In genomic region chr5:130708744-130709143, GRCh38 we compare ENCODE assay signal across 18 cellular contexts.
"Had no signal": no experiment of that assay in that cellular context is flagged by ENCODE, and none has a peak within 500 bp of the region (broad histone marks: within the 10 kb centered on the region; RNA-seq: fewer than 3 reads in every experiment).

No MANE protein-coding gene starts in this region.

- ATAC-seq: activated CD8-positive, alpha-beta memory T cell treated with anti-CD3 and anti-CD28 coated beads, Interleukin-2, amount 10 ng/mL, durations not matched to agents 7 days and 5 days; heart right ventricle; left ventricle myocardium superior; natural killer cell; stimulated activated memory B cell treated with anti-CD40 and anti-IgM and Interleukin-4, amounts not matched to agents 10 μg/mL and 1 μg/mL and 100 μg/mL, for 72 hours; upper lobe of right lung had no signal

- DNase-seq: activated B cell treated with CpG ODN at 0.5 μM for 24 hours; activated CD4-positive, alpha-beta memory T cell treated with anti-CD3 and anti-CD28 coated beads, Interleukin-2, amount 10 ng/mL, durations not matched to agents 7 days and 5 days; activated CD4-positive, alpha-beta T cell treated with anti-CD3 and anti-CD28 coated beads for 4 hours; activated CD8-positive, alpha-beta memory T cell treated with anti-CD3 and anti-CD28 coated beads, Interleukin-2, amount 10 ng/mL, durations not matched to agents 7 days and 5 days; activated naive CD4-positive, alpha-beta T cell treated with Interleukin-2 at 50 U/mL for 16 hours; activated naive CD8-positive, alpha-beta T cell treated with anti-CD3 and anti-CD28 coated beads, Interleukin-2, amount 10 ng/mL, durations not matched to agents 7 days and 5 days; heart right ventricle; immature natural killer cell; left ventricle myocardium superior; mesendoderm; natural killer cell; sigmoid colon; spleen; stimulated activated CD4-positive, alpha-beta T cell treated with anti-CD3 and anti-CD28 coated beads, Interleukin-4, amount 100 ng/mL, for 4 hours; upper lobe of right lung had no signal

- H3K27me3 ChIP-seq: breast epithelium, heart right ventricle, neutrophil, sigmoid colon, spleen, upper lobe of right lung had no signal

- H3K9me3 ChIP-seq: breast epithelium, heart right ventricle, neutrophil, sigmoid colon, upper lobe of right lung had no signal

- H3K4me1 Mint-ChIP-seq: activated B cell treated with CpG ODN at 0.5 μM for 24 hours; activated CD4-positive, alpha-beta memory T cell treated with anti-CD3 and anti-CD28 coated beads, Interleukin-2, amount 10 ng/mL, durations not matched to agents 7 days and 5 days; activated CD8-positive, alpha-beta memory T cell treated with anti-CD3 and anti-CD28 coated beads, Interleukin-2, amount 10 ng/mL, durations not matched to agents 7 days and 5 days; activated naive CD8-positive, alpha-beta T cell treated with anti-CD3 and anti-CD28 coated beads, Interleukin-2, amount 10 ng/mL, durations not matched to agents 7 days and 5 days; immature natural killer cell; natural killer cell; stimulated activated memory B cell treated with anti-CD40 and anti-IgM and Interleukin-4, amounts not matched to agents 10 μg/mL and 1 μg/mL and 100 μg/mL, for 72 hours had no signal

- H3K4me3 ChIP-seq: breast epithelium, heart right ventricle, sigmoid colon, spleen, upper lobe of right lung had no signal

- H3K27ac ChIP-seq: breast epithelium, heart right ventricle, neutrophil, sigmoid colon, spleen, upper lobe of right lung had no signal

- H3K36me3 ChIP-seq: breast epithelium, heart right ventricle, neutrophil, sigmoid colon, spleen, upper lobe of right lung had no signal

- H3K4me1 ChIP-seq: breast epithelium, heart right ventricle, sigmoid colon, spleen, upper lobe of right lung had no signal

- H3K27me3 Mint-ChIP-seq: activated B cell treated with CpG ODN at 0.5 μM for 24 hours; activated CD4-positive, alpha-beta memory T cell treated with anti-CD3 and anti-CD28 coated beads, Interleukin-2, amount 10 ng/mL, durations not matched to agents 7 days and 5 days; stimulated activated memory B cell treated with anti-CD40 and anti-IgM and Interleukin-4, amounts not matched to agents 10 μg/mL and 1 μg/mL and 100 μg/mL, for 72 hours had no signal

- H3K4me3 Mint-ChIP-seq: activated B cell treated with CpG ODN at 0.5 μM for 24 hours; activated CD4-positive, alpha-beta memory T cell treated with anti-CD3 and anti-CD28 coated beads, Interleukin-2, amount 10 ng/mL, durations not matched to agents 7 days and 5 days; activated CD8-positive, alpha-beta memory T cell treated with anti-CD3 and anti-CD28 coated beads, Interleukin-2, amount 10 ng/mL, durations not matched to agents 7 days and 5 days; activated naive CD8-positive, alpha-beta T cell treated with anti-CD3 and anti-CD28 coated beads, Interleukin-2, amount 10 ng/mL, durations not matched to agents 7 days and 5 days; immature natural killer cell; natural killer cell; stimulated activated memory B cell treated with anti-CD40 and anti-IgM and Interleukin-4, amounts not matched to agents 10 μg/mL and 1 μg/mL and 100 μg/mL, for 72 hours had no signal

- H3K36me3 Mint-ChIP-seq: activated CD8-positive, alpha-beta memory T cell treated with anti-CD3 and anti-CD28 coated beads, Interleukin-2, amount 10 ng/mL, durations not matched to agents 7 days and 5 days; activated naive CD8-positive, alpha-beta T cell treated with anti-CD3 and anti-CD28 coated beads, Interleukin-2, amount 10 ng/mL, durations not matched to agents 7 days and 5 days; immature natural killer cell; natural killer cell; stimulated activated memory B cell treated with anti-CD40 and anti-IgM and Interleukin-4, amounts not matched to agents 10 μg/mL and 1 μg/mL and 100 μg/mL, for 72 hours had no signal

- H3K27ac Mint-ChIP-seq: activated B cell treated with CpG ODN at 0.5 μM for 24 hours; activated CD4-positive, alpha-beta memory T cell treated with anti-CD3 and anti-CD28 coated beads, Interleukin-2, amount 10 ng/mL, durations not matched to agents 7 days and 5 days; activated CD8-positive, alpha-beta memory T cell treated with anti-CD3 and anti-CD28 coated beads, Interleukin-2, amount 10 ng/mL, durations not matched to agents 7 days and 5 days; activated naive CD8-positive, alpha-beta T cell treated with anti-CD3 and anti-CD28 coated beads, Interleukin-2, amount 10 ng/mL, durations not matched to agents 7 days and 5 days; immature natural killer cell; natural killer cell; stimulated activated memory B cell treated with anti-CD40 and anti-IgM and Interleukin-4, amounts not matched to agents 10 μg/mL and 1 μg/mL and 100 μg/mL, for 72 hours had no signal

- H3K9me3 Mint-ChIP-seq: activated B cell treated with CpG ODN at 0.5 μM for 24 hours; activated CD4-positive, alpha-beta memory T cell treated with anti-CD3 and anti-CD28 coated beads, Interleukin-2, amount 10 ng/mL, durations not matched to agents 7 days and 5 days; activated naive CD8-positive, alpha-beta T cell treated with anti-CD3 and anti-CD28 coated beads, Interleukin-2, amount 10 ng/mL, durations not matched to agents 7 days and 5 days; natural killer cell; stimulated activated memory B cell treated with anti-CD40 and anti-IgM and Interleukin-4, amounts not matched to agents 10 μg/mL and 1 μg/mL and 100 μg/mL, for 72 hours had no signal
